ENCODE assay signal across 8 cellular contexts in genomic region chr5:154038604-154039457, GRCh38. TPM values are rescaled to one million over a fixed set of nuclear protein-coding genes. Genes with fewer than 3 reads are reported as not detected.
DNase-seq lines count a peak whose midpoint lies in the region; ATAC-seq and TF ChIP-seq lines count a peak whose summit lies in the region.

FAM114A2 (minus strand) TSS chr5:154038910; CDS start chr5:154034953, 3,957 bp downstream.
MFAP3 (plus strand) TSS chr5:154038967; CDS start chr5:154049723, 10,756 bp downstream.

- CTCF ChIA-PET in AG04449 (lab: Yijun Ruan, JAX) = interaction anchor here (1.1 to 1.6 kb wide), 3 partner anchors 12 to 366 kb away, joined by 3 to 5 read pairs (median 3); no protein-coding TSS in a partner anchor

- POLR2A ChIA-PET in AG04449 (lab: Yijun Ruan, JAX) = interaction anchor here (1.0 to 1.5 kb wide), 3 partner anchors 11 to 152 kb away, joined by 3 to 4 read pairs (median 4); partner anchors contain the start of gene GALNT10

- ATAC-seq in GM18870 (IDR thresholded peaks at IDR 0.05; ENCODE audit: unreplicated experiment) (peak; percentile 92), HG03108 (IDR thresholded peaks at IDR 0.05; ENCODE audit: unreplicated experiment) (peak; percentile 96)

- in situ Hi-C loops in T47D (cut with HindIII; ENCODE audit: low pct_unique_long_range_greater_than_20kb, low sequenced_read_pairs) = no loop called here

- TF ChIP-seq CTCF in AG04449 (IDR thresholded peaks at IDR 0.05; ENCODE audit: insufficient read depth, low read length, missing control alignments) = no peak
- TF ChIP-seq CTCF in VCaP (conservative IDR thresholded peaks at IDR 0.05) = no peak

- H3K27ac ChIP-seq in VCaP (peak within 1 kb of the TSS; percentile 82), skeletal muscle tissue (ENCODE audit: low read depth, low read length) (peak within 1 kb of the TSS; percentile 93)

- DNase-seq in AG04449 (ENCODE audit: low read depth, low spot score) (peak; percentile 28), NCI-H2196 treated with DMSO at 0.1 percent for 48 hours (lab: John Stamatoyannopoulos, UW; ENCODE audit: unreplicated experiment) (peak; percentile 82), T47D (ENCODE audit: low read depth in 1 of 2, low spot score in 1 of 2) (peak; percentile 88 to 94)

- H3K9me3 ChIP-seq in iPS-18c (ENCODE audit: control insufficient read depth, insufficient read depth, low read length) = no peaks in the 10 kb centered on the region
- H3K9me3 ChIP-seq in skeletal muscle tissue (ENCODE audit: control insufficient read depth in 3 of 3, low read length in 3 of 3) = no peaks in the 10 kb centered on the region

- peak within 1 kb of the TSS; percentile 91 to 98 (median 96) for H3K9ac ChIP-seq in skeletal muscle tissue (ENCODE audit: low read depth in 1 of 3, low read length in 3 of 3)

- H3K4me3 ChIP-seq in AG04449 (ENCODE audit: low read depth, low read length) = peak within 1 kb of the TSS; percentile 93
- peak within 1 kb of the TSS; percentile 86 for H3K4me3 ChIP-seq in iPS-18c (ENCODE audit: insufficient read depth, low read depth, low read length)
- peak within 1 kb of the TSS; percentile 92 to 99 (median 98) for H3K4me3 ChIP-seq in skeletal muscle tissue (ENCODE audit: low read length in 3 of 3)

- H3K27me3 ChIP-seq in skeletal muscle tissue (ENCODE audit: control insufficient read depth in 3 of 3, insufficient read depth in 3 of 3, low read length in 3 of 3) = no peaks in the 10 kb centered on the region

- no peaks in the 10 kb centered on the region for H3K36me3 ChIP-seq in skeletal muscle tissue (ENCODE audit: control insufficient read depth in 3 of 3, insufficient read depth in 3 of 3, low read length in 3 of 3)

- H3K4me1 ChIP-seq in skeletal muscle tissue (ENCODE audit: control insufficient read depth in 3 of 3, insufficient read depth in 3 of 3, low read length in 3 of 3) = peaks cover 0 to 20% (median 10%) of the 10 kb centered on the region in 3 donors

RNA-seq across cellular contexts. Expression of gene FAM114A2, which starts in this region (rescaled TPM):
- 22.4 TPM for total RNA-seq in skeletal muscle tissue

RNA-seq across cellular contexts. Expression of gene MFAP3, which starts in this region (rescaled TPM):
- 69.9 TPM for total RNA-seq in skeletal muscle tissue

Comparison
In these comparisons a context has a peak if more than half of its experiments do, and no peak if none do; other contexts are left out.
1. Peak in every context shown above with its lines: DNase-seq, ATAC-seq, H3K4me3 ChIP-seq and H3K27ac ChIP-seq.
2. DNase-seq: peak in every context shown above with its lines; median percentile 91 in T47D; 82 in NCI-H2196 treated with DMSO at 0.1 percent for 48 hours; 28 in AG04449.